8 cellular contexts compared by ENCODE assay signal in genomic region chr20:1377984-1378742, GRCh38. TPM values are rescaled to one million over a fixed set of nuclear protein-coding genes. Genes with fewer than 3 reads are reported as not detected.
DNase-seq lines count a peak whose midpoint lies in the region; ATAC-seq and TF ChIP-seq lines count a peak whose summit lies in the region.

No MANE protein-coding gene starts in this region.

- CTCF ChIA-PET in activated CD4-positive, alpha-beta memory T cell treated with anti-CD3 and anti-CD28 coated beads for 36 hours (lab: Charles Lee): interaction anchor here (1.2 to 1.3 kb wide), 3 partner anchors 13 to 65 kb away, joined by 3 to 7 read pairs (median 5); no protein-coding TSS in a partner anchor
- CTCF ChIA-PET in A673 (lab: Charles Lee): no interaction called here

- H3K36me3 Mint-ChIP-seq in activated CD4-positive, alpha-beta memory T cell treated with anti-CD3 and anti-CD28 coated beads for 36 hours: peaks cover 42% of the 10 kb centered on the region

- H3K9me3 ChIP-seq in left ventricle myocardium inferior (replicated peaks): no peaks in the 10 kb centered on the region
- H3K9me3 ChIP-seq in A673 (ENCODE audit: low read depth, low read length, poor library complexity, severe bottlenecking): no peaks in the 10 kb centered on the region

- TF ChIP-seq CTCF in left ventricle myocardium inferior (IDR thresholded peaks at IDR 0.05; ENCODE audit: borderline replicate concordance) (no peak), A673 (conservative IDR thresholded peaks at IDR 0.05; ENCODE audit: low read depth, low read length) (no peak)

- H3K27ac Mint-ChIP-seq in activated CD4-positive, alpha-beta memory T cell treated with anti-CD3 and anti-CD28 coated beads for 36 hours: peak overlapping the region; percentile 95

- peaks cover 2% of the 10 kb centered on the region for H3K36me3 ChIP-seq in left ventricle myocardium inferior
- peaks cover 20% of the 10 kb centered on the region for H3K36me3 ChIP-seq in A673 (ENCODE audit: insufficient read depth, low read length, poor library complexity, severe bottlenecking)

- H3K27me3 Mint-ChIP-seq in activated CD4-positive, alpha-beta memory T cell treated with anti-CD3 and anti-CD28 coated beads for 36 hours: no peaks in the 10 kb centered on the region

- H3K27me3 ChIP-seq in left ventricle myocardium inferior (ENCODE audit: low read depth): no peaks in the 10 kb centered on the region
- no peaks in the 10 kb centered on the region for H3K27me3 ChIP-seq in A673 (replicated peaks; ENCODE audit: insufficient read depth, low read depth, low read length, poor library complexity)

- POLR2A ChIA-PET in activated CD4-positive, alpha-beta memory T cell treated with anti-CD3 and anti-CD28 coated beads for 36 hours (lab: Charles Lee): interaction anchor here (1.2 to 2.1 kb wide), 4 partner anchors 14 to 53 kb away, joined by 3 to 8 read pairs (median 6); no protein-coding TSS in a partner anchor
- POLR2A ChIA-PET in A673 (lab: Charles Lee; ENCODE audit: low non-redundant PET): no interaction called here

- H3K4me3 ChIP-seq in left ventricle myocardium inferior (no peak overlapping the region), A673 (ENCODE audit: low read depth, low read length, poor library complexity, severe bottlenecking) (no peak overlapping the region)

- peaks cover 84% of the 10 kb centered on the region for H3K4me1 Mint-ChIP-seq in activated CD4-positive, alpha-beta memory T cell treated with anti-CD3 and anti-CD28 coated beads for 36 hours (ENCODE audit: low read depth)

- peaks cover 100% of the 10 kb centered on the region for H3K4me1 ChIP-seq in left ventricle myocardium inferior
- peaks cover 15% of the 10 kb centered on the region for H3K4me1 ChIP-seq in A673 (ENCODE audit: insufficient read depth, low read length, poor library complexity, severe bottlenecking)

- no TSS peak for BruUV-seq in A673 (replicated peaks; lab: Mats Ljungman, UMichigan)

- DNase-seq in left ventricle myocardium inferior: no peak
- DNase-seq in Right ventricle myocardium inferior (ENCODE audit: missing footprints): no peak
- peak; percentile 66 for DNase-seq in activated CD4-positive, alpha-beta memory T cell treated with anti-CD3 and anti-CD28 coated beads for 36 hours
- DNase-seq in kidney glomerular epithelial cell (lab: John Stamatoyannopoulos, UW): peak; percentile 86
- peak; percentile 5 for DNase-seq in ureter (ENCODE audit: low spot score)
- DNase-seq in MV-4-11 (lab: John Stamatoyannopoulos, UW): no peak
- DNase-seq in A673 (ENCODE audit: low spot score): no peak

- ATAC-seq in Right ventricle myocardium inferior (no peak), GM19463 (IDR thresholded peaks at IDR 0.05; ENCODE audit: unreplicated experiment) (no peak)

- no peaks in the 10 kb centered on the region for H3K9me3 Mint-ChIP-seq in activated CD4-positive, alpha-beta memory T cell treated with anti-CD3 and anti-CD28 coated beads for 36 hours

- intact Hi-C loops in left ventricle myocardium inferior (cut with micrococcal nuclease): no loop called here
- intact Hi-C loops in Right ventricle myocardium inferior (cut with DNase I): loop anchor here (2.0 kb wide), 1 partner anchor 41 kb away; no protein-coding TSS in a partner anchor
- intact Hi-C loops in activated CD4-positive, alpha-beta memory T cell treated with anti-CD3 and anti-CD28 coated beads for 36 hours (cut with micrococcal nuclease): loop anchor here (1.0 kb wide), 3 partner anchors 13 to 53 kb away; no protein-coding TSS in a partner anchor
- intact Hi-C loops in A673 (cut with micrococcal nuclease; ENCODE audit: unreplicated experiment): no loop called here

- H3K4me3 Mint-ChIP-seq in activated CD4-positive, alpha-beta memory T cell treated with anti-CD3 and anti-CD28 coated beads for 36 hours: peak overlapping the region; percentile 34

- H3K27ac ChIP-seq in left ventricle myocardium inferior (replicated peaks): peak overlapping the region; percentile 74
- no peak overlapping the region for H3K27ac ChIP-seq in A673 (ENCODE audit: low read depth, low read length, poor library complexity, severe bottlenecking)

RNA-seq across cellular contexts. Expression of gene FKBP1A, which starts 14.7 kb away (rescaled TPM):
- total RNA-seq in left ventricle myocardium inferior (124 TPM), Right ventricle myocardium inferior (143 TPM), ureter (260 TPM), A673 (2021) (264 and 270 TPM in 2 replicates)
- 100 to 1,000 TPM; 247 to 252 TPM for total RNA-seq in activated CD4-positive, alpha-beta memory T cell treated with anti-CD3 and anti-CD28 coated beads for 36 hours

RNA-seq across cellular contexts. Expression of gene SDCBP2, which starts 49.2 kb away (rescaled TPM):
- 2.2 TPM for total RNA-seq in left ventricle myocardium inferior
- total RNA-seq in Right ventricle myocardium inferior: 1.2 TPM
- 1 to 10 TPM; 4.4 to 5.9 TPM for total RNA-seq in activated CD4-positive, alpha-beta memory T cell treated with anti-CD3 and anti-CD28 coated beads for 36 hours
- total RNA-seq in ureter: 15.2 TPM
- 3.4 and 3.5 TPM in 2 replicates for total RNA-seq in A673 (2021)

Comparison
In these comparisons a context has a peak if more than half of its experiments do, and no peak if none do; other contexts are left out.
1. intact Hi-C loops: an anchor here in Right ventricle myocardium inferior (2.0 kb wide) and activated CD4-positive, alpha-beta memory T cell treated with anti-CD3 and anti-CD28 coated beads for 36 hours (1.0 kb wide); none called in left ventricle myocardium inferior and A673.
2. DNase-seq: peak in activated CD4-positive, alpha-beta memory T cell treated with anti-CD3 and anti-CD28 coated beads for 36 hours (single experiment), kidney glomerular epithelial cell (single experiment) and ureter (single experiment); none in left ventricle myocardium inferior (single experiment), Right ventricle myocardium inferior (single experiment), MV-4-11 (single experiment) and A673 (single experiment).